Comparison of ENCODE assay signal across 7 cellular contexts in the genomic region with DNA sequence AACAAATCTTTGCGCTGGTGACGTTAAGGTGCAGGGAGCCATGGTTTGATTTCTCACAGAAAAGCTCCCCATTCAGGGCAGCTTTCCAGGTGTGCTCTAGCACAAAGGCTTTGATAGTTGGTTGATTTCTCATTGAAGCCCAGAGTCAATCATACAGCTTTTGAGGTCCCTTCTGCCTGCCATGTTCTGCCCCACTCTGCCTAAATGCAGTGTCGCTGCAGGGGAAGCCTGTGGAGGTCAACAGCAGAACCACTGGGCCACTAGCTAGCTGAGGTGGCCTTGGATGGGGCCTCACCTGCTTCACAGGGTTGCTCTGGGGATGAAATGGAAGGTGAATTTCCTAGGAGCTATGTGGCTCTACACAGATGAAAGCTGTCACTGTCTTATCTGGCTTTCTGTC.
"Had no signal": no experiment of that assay in that cellular context is flagged by ENCODE, and none has a peak within 500 bp of the region (broad histone marks: within the 10 kb centered on the region; RNA-seq: fewer than 3 reads in every experiment).

No MANE protein-coding gene starts in this region.

- H3K4me3 ChIP-seq: GM23338, HAP-1, K562 had no signal

- H3K4me2 ChIP-seq: GM23338 had no signal

- DNase-seq: H7, HFFc6, IMR-90 had no signal

- H3K36me3 ChIP-seq: HAP-1 had no signal

- ATAC-seq: GM23338, HCT116, K562 had no signal

- H2AFZ ChIP-seq: GM23338 had no signal

- H3K9me3 ChIP-seq: HAP-1 had no signal

- H3K4me1 ChIP-seq: HAP-1 had no signal
